Comparison of ENCODE assay signal across 8 cellular contexts in genomic region chr7:142496545-142496991, GRCh38.
DNase-seq lines count a peak whose midpoint lies in the region; ATAC-seq and TF ChIP-seq lines count a peak whose summit lies in the region.

No MANE protein-coding gene starts in this region.

- H3K9me3 Mint-ChIP-seq in Calu3 (ENCODE audit: low read depth, unreplicated experiment) = no peaks in the 10 kb centered on the region

- no TSS peak for BruUV-seq in Calu3 (replicated peaks; lab: Mats Ljungman, UMichigan)

- intact Hi-C loops in Calu3 (cut with micrococcal nuclease; ENCODE audit: unreplicated experiment) = no loop called here
- intact Hi-C loops in gastrocnemius medialis (cut with DNase I; ENCODE audit: low total_unique reads) = no loop called here

- H3K4me3 ChIP-seq in HL-60 (replicated peaks; ENCODE audit: insufficient read depth, low read length) (no peak overlapping the region), gastrocnemius medialis (peak overlapping the region in 1 of 4 donors; percentile 2)

- in situ Hi-C loops in gastrocnemius medialis (cut with MboI; ENCODE audit: low sequenced_read_pairs in 4 of 4) = no loop called here

- peaks cover 76% of the 10 kb centered on the region for H3K27me3 Mint-ChIP-seq in Calu3 (ENCODE audit: unreplicated experiment)

- H3K36me3 Mint-ChIP-seq in Calu3 (ENCODE audit: insufficient read depth, unreplicated experiment) = peaks cover 4% of the 10 kb centered on the region

- DNase-seq in Calu3 (peak; percentile 12), GM19238 (ENCODE audit: insufficient read length, low spot score) (peak; percentile 20), HL-60 (ENCODE audit: low read depth in 1 of 2, low spot score in 1 of 2) (peak; percentile 26 to 32), germinal center (ENCODE audit: low spot score) (peak; percentile 7), gastrocnemius medialis (no peak), NCI-H187 treated with DMSO at 0.1 percent for 48 hours (lab: John Stamatoyannopoulos, UW) (no peak)
- no peak for DNase-seq in stimulated activated CD4-positive, alpha-beta T cell treated with anti-CD3 and anti-CD28 coated beads, Interleukin-12 subunit alpha, Interleukin-12 subunit beta, amount 100 ng/mL, for 4 hours

- peak in 1 of 2 donors; percentile 70 for ATAC-seq in gastrocnemius medialis

- CTCF ChIA-PET in Calu3 (lab: Charles Lee) = interaction anchor here (1.3 to 1.5 kb wide), 3 partner anchors 12 to 23 kb away, joined by 4 to 6 read pairs (median 5); no protein-coding TSS in a partner anchor

- H3K27me3 ChIP-seq in HL-60 (ENCODE audit: insufficient read depth, poor library complexity, severe bottlenecking) = no peaks in the 10 kb centered on the region
- H3K27me3 ChIP-seq in gastrocnemius medialis = no peaks in the 10 kb centered on the region

- TF ChIP-seq POLR2A in gastrocnemius medialis (IDR thresholded peaks at IDR 0.05) = no peak

- H3K27ac ChIP-seq in HL-60 (replicated peaks) (no peak overlapping the region), VCaP (no peak overlapping the region), gastrocnemius medialis (no peak overlapping the region)

- TF ChIP-seq CTCF in Calu3 (IDR thresholded peaks at IDR 0.05; ENCODE audit: unreplicated experiment) = peak; percentile 82
- peak; percentile 27 for TF ChIP-seq CTCF in HL-60 (IDR thresholded peaks at IDR 0.05; ENCODE audit: insufficient read depth, low read length)
- TF ChIP-seq CTCF in VCaP (conservative IDR thresholded peaks at IDR 0.05) = peak; percentile 94
- peak; percentile 44 to 79 (median 56) for TF ChIP-seq CTCF in gastrocnemius medialis (IDR thresholded peaks at IDR 0.05 in 4 of 5, conservative IDR thresholded peaks at IDR 0.05 in 1 of 5)

- no peaks in the 10 kb centered on the region for H3K36me3 ChIP-seq in gastrocnemius medialis

- H3K4me1 ChIP-seq in gastrocnemius medialis = peaks cover 5 to 11% of the 10 kb centered on the region in 2 donors

- peaks cover 10% of the 10 kb centered on the region for H3K4me1 Mint-ChIP-seq in Calu3 (ENCODE audit: low read depth, unreplicated experiment)

- no peaks in the 10 kb centered on the region for H3K9me3 ChIP-seq in gastrocnemius medialis

- H3K27ac Mint-ChIP-seq in Calu3 (ENCODE audit: unreplicated experiment) = no peak overlapping the region

- no peak overlapping the region for H3K4me3 Mint-ChIP-seq in Calu3 (ENCODE audit: low read depth, unreplicated experiment)

Comparison
In these comparisons a context has a peak if more than half of its experiments do, and no peak if none do; other contexts are left out.
1. DNase-seq: peak in Calu3 (single experiment), GM19238 (single experiment), HL-60 (2 of 2) and germinal center (single experiment); none in gastrocnemius medialis (0 of 2), stimulated activated CD4-positive, alpha-beta T cell treated with anti-CD3 and anti-CD28 coated beads, Interleukin-12 subunit alpha, Interleukin-12 subunit beta, amount 100 ng/mL, for 4 hours (single experiment) and NCI-H187 treated with DMSO at 0.1 percent for 48 hours (single experiment).
2. CTCF ChIP-seq: peak in every context shown above with its lines; median percentile 94 in VCaP; 82 in Calu3; 56 in gastrocnemius medialis; 27 in HL-60.